Comparison of ENCODE assay signal across 1 cellular context in genomic region chr17:40551874-40552768, GRCh38.
TF ChIP-seq lines count a peak whose summit lies in the region.

No MANE protein-coding gene starts in this region.

TF ChIP-seq in HepG2, 621 proteins besides CTCF, POLR2A, EP300 and RAD21 (continued from another document and continues in another):
- TF ChIP-seq ZXDC (CRISPR knock-in tag; IDR thresholded peaks at IDR 0.05), result peak; percentile 81
- TF ChIP-seq JARID2 (CRISPR knock-in tag; IDR thresholded peaks at IDR 0.05; ENCODE audit: insufficient replicate concordance), result no peak
- peak; percentile 38; the same call in 1 of the 2 replicates for TF ChIP-seq ZNF251 (CRISPR knock-in tag; IDR thresholded peaks at IDR 0.05)
- no peak for TF ChIP-seq ZNF362 (CRISPR knock-in tag; IDR thresholded peaks at IDR 0.05; ENCODE audit: borderline replicate concordance)
- peak; percentile 85; the same call in 1 of the 2 replicates for TF ChIP-seq NFKBIZ (CRISPR knock-in tag; IDR thresholded peaks at IDR 0.05)
- TF ChIP-seq ZNF660 (CRISPR knock-in tag; IDR thresholded peaks at IDR 0.05; ENCODE audit: borderline replicate concordance, low read depth), result no peak
- peak; percentile 18; the same call in 1 of the 2 replicates for TF ChIP-seq CBFB (CRISPR knock-in tag; IDR thresholded peaks at IDR 0.05)
- peak; percentile 97 for TF ChIP-seq ZNF687 (CRISPR knock-in tag; IDR thresholded peaks at IDR 0.05)
- no peak; the same call in 1 of the 2 replicates for TF ChIP-seq ZNF816 (CRISPR knock-in tag; IDR thresholded peaks at IDR 0.05; ENCODE audit: borderline replicate concordance)
- TF ChIP-seq GABPA (IDR thresholded peaks at IDR 0.05; ENCODE audit: low read depth, low read length), result no peak
- TF ChIP-seq GABPA (CRISPR knock-in tag; IDR thresholded peaks at IDR 0.05; ENCODE audit: low read depth), result peak; percentile 36; the same call in 1 of the 2 replicates
- no peak for TF ChIP-seq PBX3 (CRISPR knock-in tag; IDR thresholded peaks at IDR 0.05; ENCODE audit: borderline replicate concordance)
- no peak for TF ChIP-seq KLF9 (CRISPR knock-in tag; IDR thresholded peaks at IDR 0.05; ENCODE audit: low read depth)
- 0 out of 2 replicates have a peak, but pooled peaks have one; percentile 21 for TF ChIP-seq CCDC6 (CRISPR knock-in tag; IDR thresholded peaks at IDR 0.05)
- TF ChIP-seq STAG1 (CRISPR knock-in tag; IDR thresholded peaks at IDR 0.05), result no peak
- TF ChIP-seq CAMTA2 (CRISPR knock-in tag; IDR thresholded peaks at IDR 0.05; ENCODE audit: borderline replicate concordance), result no peak
- TF ChIP-seq THAP11 (CRISPR knock-in tag; IDR thresholded peaks at IDR 0.05), result no peak; the same call in none of the 2 replicates
- TF ChIP-seq ZNF512 (CRISPR knock-in tag; IDR thresholded peaks at IDR 0.05), result no peak
- no peak for TF ChIP-seq ZNF549 (CRISPR knock-in tag; IDR thresholded peaks at IDR 0.05)
- no peak for TF ChIP-seq EZH2 (conservative IDR thresholded peaks at IDR 0.05; ENCODE audit: low read depth, low read length)
- TF ChIP-seq HOXA3 (CRISPR knock-in tag; IDR thresholded peaks at IDR 0.05), result peak; percentile 73
- no peak for TF ChIP-seq NFYB (CRISPR knock-in tag; IDR thresholded peaks at IDR 0.05)
- TF ChIP-seq YEATS4 (CRISPR knock-in tag; IDR thresholded peaks at IDR 0.05; ENCODE audit: borderline replicate concordance), result no peak
- 0 out of 2 replicates have a peak, but pooled peaks have one; percentile 4 for TF ChIP-seq FIP1L1 (IDR thresholded peaks at IDR 0.05; ENCODE audit: borderline replicate concordance, insufficient read depth, low read depth, low read length)
- 0 out of 2 replicates have a peak, but pooled peaks have one; percentile 19 for TF ChIP-seq ARID4A (CRISPR knock-in tag; IDR thresholded peaks at IDR 0.05; ENCODE audit: borderline replicate concordance)
- no peak for TF ChIP-seq ZNF205 (CRISPR knock-in tag; IDR thresholded peaks at IDR 0.05)
- 0 out of 2 replicates have a peak, but pooled peaks have one; percentile 74 for TF ChIP-seq ZNF431 (CRISPR knock-in tag; IDR thresholded peaks at IDR 0.05; ENCODE audit: borderline replicate concordance, low read depth)
- TF ChIP-seq CC2D1A (CRISPR knock-in tag; IDR thresholded peaks at IDR 0.05), result no peak
- no peak for TF ChIP-seq NRL (CRISPR knock-in tag; IDR thresholded peaks at IDR 0.05; ENCODE audit: borderline replicate concordance)
- TF ChIP-seq PITX1 (CRISPR knock-in tag; IDR thresholded peaks at IDR 0.05), result peak; percentile 83
- peak; percentile 77; the same call in 1 of the 2 replicates for TF ChIP-seq HOXA5 (CRISPR knock-in tag; IDR thresholded peaks at IDR 0.05)
- TF ChIP-seq SAP130 (CRISPR knock-in tag; IDR thresholded peaks at IDR 0.05; ENCODE audit: low read depth), result peak; percentile 83
- TF ChIP-seq NR2F6 (IDR thresholded peaks at IDR 0.05), result peak; percentile 95
- TF ChIP-seq NR2F6 (CRISPR knock-in tag; IDR thresholded peaks at IDR 0.05), result peak; percentile 96
- TF ChIP-seq RFXANK (CRISPR knock-in tag; IDR thresholded peaks at IDR 0.05), result no peak
- TF ChIP-seq ZNF598 (CRISPR knock-in tag; IDR thresholded peaks at IDR 0.05; ENCODE audit: borderline replicate concordance), result no peak
- TF ChIP-seq SRSF1 (optimal IDR thresholded peaks at IDR 0.05; ENCODE audit: low read depth, low read length), result no peak
- TF ChIP-seq ELK4 (CRISPR knock-in tag; IDR thresholded peaks at IDR 0.05; ENCODE audit: borderline replicate concordance), result no peak
